In genomic region chr17:78289802-78290363, GRCh38 we compare ENCODE assay signal across 9 cellular contexts. TPM values are rescaled to one million over a fixed set of nuclear protein-coding genes. Genes with fewer than 3 reads are reported as not detected.
DNase-seq lines count a peak whose midpoint lies in the region; ATAC-seq and TF ChIP-seq lines count a peak whose summit lies in the region.
"Had no signal": no experiment of that assay in that cellular context is flagged by ENCODE, and none has a peak within 500 bp of the region (broad histone marks: within the 10 kb centered on the region; RNA-seq: fewer than 3 reads in every experiment).

No MANE protein-coding gene starts in this region.

- TF ChIP-seq POLR2A in erythroblast (IDR thresholded peaks at IDR 0.05; ENCODE audit: low read length) = no peak

- no peak overlapping the region for H3K9ac ChIP-seq in KMS-11

- CTCF ChIA-PET in OCI-LY7 (lab: Charles Lee; ENCODE audit: unreplicated experiment) = no interaction called here
- CTCF ChIA-PET in naive thymus-derived CD4-positive, alpha-beta T cell (lab: Charles Lee) = interaction anchor here (0.6 to 3.6 kb wide), 12 partner anchors 13 to 132 kb away, joined by 3 to 32 read pairs (median 4); no protein-coding TSS in a partner anchor

- peak overlapping the region; percentile 45; the same call in 1 of the 2 replicates for H2AFZ ChIP-seq in KMS-11 (ENCODE audit: low read depth)
- H2AFZ ChIP-seq in OCI-LY7 (ENCODE audit: low read length) = no peak overlapping the region

- no peaks in the 10 kb centered on the region for H3K9me2 ChIP-seq in OCI-LY7 (ENCODE audit: insufficient read depth, low read length)

- H3K27me3 Mint-ChIP-seq in naive thymus-derived CD4-positive, alpha-beta T cell = no peaks in the 10 kb centered on the region

- H3K27ac Mint-ChIP-seq in naive thymus-derived CD4-positive, alpha-beta T cell = no peak overlapping the region

- POLR2A ChIA-PET in OCI-LY7 (lab: Charles Lee) = no interaction called here
- POLR2A ChIA-PET in naive thymus-derived CD4-positive, alpha-beta T cell (lab: Charles Lee) = interaction anchor here (1.0 to 1.9 kb wide), 3 partner anchors 35 to 133 kb away, joined by 3 to 7 read pairs (median 6); no protein-coding TSS in a partner anchor

- peak; percentile 87 for DNase-seq in DMS 273 (lab: John Stamatoyannopoulos, UW; ENCODE audit: unreplicated experiment)
- peak; percentile 87 for DNase-seq in OCI-LY7 (ENCODE audit: low spot score)
- peak; percentile 79 for DNase-seq in activated CD8-positive, alpha-beta memory T cell treated with anti-CD3 and anti-CD28 coated beads, Interleukin-2, amount 50 U/mL, for 48 hours
- peak; percentile 80 to 85 for DNase-seq in erythroblast (lab: John Stamatoyannopoulos, UW)
- peak; percentile 41 to 82 (median 71) for DNase-seq in naive thymus-derived CD4-positive, alpha-beta T cell
- peak; percentile 56 to 65 for DNase-seq in stimulated activated CD8-positive, alpha-beta memory T cell treated with anti-CD3 and anti-CD28 coated beads, Interleukin-7, amount 100 ng/mL, for 4 hours (ENCODE audit: low read depth in 2 of 2)

- H3K4me3 ChIP-seq in KMS-11 (IDR thresholded peaks at IDR 0.05; ENCODE audit: insufficient read depth, low read depth, low read length) (no peak overlapping the region), OCI-LY7 (ENCODE audit: low read depth, low read length, poor library complexity, severe bottlenecking) (no peak overlapping the region)
- no peak overlapping the region for H3K4me3 ChIP-seq in naive thymus-derived CD4-positive, alpha-beta T cell (ENCODE audit: low read length)

- no peak overlapping the region for H3K4me3 Mint-ChIP-seq in naive thymus-derived CD4-positive, alpha-beta T cell

- intact Hi-C loops in OCI-LY7 (cut with micrococcal nuclease; ENCODE audit: unreplicated experiment) = loop anchor here (1.0 kb wide), 1 partner anchor 132 kb away; no protein-coding TSS in a partner anchor
- intact Hi-C loops in naive thymus-derived CD4-positive, alpha-beta T cell (cut with micrococcal nuclease) = loop anchor here (1.0 to 2.0 kb wide), 7 partner anchors 18 to 132 kb away; partner anchors contain the start of gene SOCS3 (in 2 of the 2)

- peak; percentile 85 for TF ChIP-seq CTCF in KMS-11 (conservative IDR thresholded peaks at IDR 0.05; ENCODE audit: low read depth, low read length)
- TF ChIP-seq CTCF in OCI-LY7 (conservative IDR thresholded peaks at IDR 0.05; ENCODE audit: low read length) = peak; percentile 92

- no peaks in the 10 kb centered on the region for H3K79me2 ChIP-seq in KMS-11 (ENCODE audit: insufficient read depth, low read depth)
- H3K79me2 ChIP-seq in OCI-LY7 (ENCODE audit: insufficient read depth, low read depth, low read length) = no peaks in the 10 kb centered on the region

- H3K27ac ChIP-seq in KMS-11 = no peak overlapping the region
- H3K27ac ChIP-seq in OCI-LY7 (ENCODE audit: low read depth, low read length, poor library complexity, severe bottlenecking) = no peak overlapping the region
- H3K27ac ChIP-seq in naive thymus-derived CD4-positive, alpha-beta T cell (ENCODE audit: low read depth, low read length) = no peak overlapping the region

- ATAC-seq in naive thymus-derived CD4-positive, alpha-beta T cell = peak; percentile 97
- ATAC-seq in HG02973 (IDR thresholded peaks at IDR 0.05; ENCODE audit: unreplicated experiment) = no peak

- no peaks in the 10 kb centered on the region for H3K27me3 ChIP-seq in KMS-11 (ENCODE audit: insufficient read depth, low read depth)
- no peaks in the 10 kb centered on the region for H3K27me3 ChIP-seq in naive thymus-derived CD4-positive, alpha-beta T cell (ENCODE audit: control insufficient read depth in 2 of 2, insufficient read depth in 2 of 2, low read length in 2 of 2)

- 0 out of 2 replicates have a peak overlapping the region, but pooled peaks have one; percentile 11 for H3K4me2 ChIP-seq in KMS-11
- no peak overlapping the region for H3K4me2 ChIP-seq in OCI-LY7 (ENCODE audit: low read length)

- no peaks in the 10 kb centered on the region for H3K36me3 Mint-ChIP-seq in naive thymus-derived CD4-positive, alpha-beta T cell

- no TSS peak for BruUV-seq in OCI-LY7 (replicated peaks; lab: Mats Ljungman, UMichigan)

- peaks cover 15% of the 10 kb centered on the region for H3K4me1 ChIP-seq in KMS-11 (ENCODE audit: low read depth, poor library complexity, severe bottlenecking)
- no peaks in the 10 kb centered on the region for H3K4me1 ChIP-seq in OCI-LY7 (ENCODE audit: insufficient read depth, low read length, poor library complexity, severe bottlenecking)
- peaks cover 4 to 8% of the 10 kb centered on the region in 2 donors for H3K4me1 ChIP-seq in naive thymus-derived CD4-positive, alpha-beta T cell (ENCODE audit: control insufficient read depth in 2 of 2, insufficient read depth in 2 of 2, low read length in 2 of 2)

- H3K36me3 ChIP-seq in KMS-11 (ENCODE audit: insufficient read depth) (no peaks in the 10 kb centered on the region), OCI-LY7 (ENCODE audit: insufficient read depth, low read length) (no peaks in the 10 kb centered on the region)
- no peaks in the 10 kb centered on the region for H3K36me3 ChIP-seq in naive thymus-derived CD4-positive, alpha-beta T cell (ENCODE audit: control insufficient read depth in 2 of 3, insufficient read depth in 3 of 3, low read length in 3 of 3)

- no peaks in the 10 kb centered on the region for H3K9me3 Mint-ChIP-seq in naive thymus-derived CD4-positive, alpha-beta T cell

- H3K4me1 Mint-ChIP-seq in naive thymus-derived CD4-positive, alpha-beta T cell = peaks cover 0 to 10% (median 5%) of the 10 kb centered on the region in 7 donors

- H4K20me1 ChIP-seq in KMS-11 (ENCODE audit: insufficient read depth) (no peaks in the 10 kb centered on the region), OCI-LY7 (ENCODE audit: insufficient read depth, low read length) (no peaks in the 10 kb centered on the region)

- H3K9me3 ChIP-seq in OCI-LY7 (ENCODE audit: low read length) = no peaks in the 10 kb centered on the region
- no peaks in the 10 kb centered on the region for H3K9me3 ChIP-seq in naive thymus-derived CD4-positive, alpha-beta T cell (ENCODE audit: control insufficient read depth in 2 of 3, low read length in 3 of 3)

RNA-seq across cellular contexts. Expression of gene TMEM235, which starts 58.5 kb away (rescaled TPM):
- 0.32 TPM in 1 of 2 replicates, not detected in the other for total RNA-seq in OCI-LY7 (2014; rRNA removed; shearing (Covaris generic))
- total RNA-seq in OCI-LY7 (2022) = not detected in 2 replicates
- not detected for total RNA-seq in naive thymus-derived CD4-positive, alpha-beta T cell
- not detected for polyA plus RNA-seq in naive thymus-derived CD4-positive, alpha-beta T cell
- total RNA-seq: T-helper 2 cell treated with Interferon-gamma antibody and Interleukin-4, amounts not matched to agents 100 ng/mL and 5 ng/mL, for 36 hours had no signal
